In genomic region chr16:46789499-46790414, GRCh38 we compare ENCODE assay signal across 7 cellular contexts. TPM values are rescaled to one million over a fixed set of nuclear protein-coding genes. Genes with fewer than 3 reads are reported as not detected.
DNase-seq lines count a peak whose midpoint lies in the region; ATAC-seq and TF ChIP-seq lines count a peak whose summit lies in the region.

No MANE protein-coding gene starts in this region.

- peak overlapping the region; percentile 61 for H3K4me3 Mint-ChIP-seq in endodermal cell

- peaks cover 13% of the 10 kb centered on the region for H3K36me3 Mint-ChIP-seq in endodermal cell (ENCODE audit: low read depth)

- ATAC-seq in GM18517 (IDR thresholded peaks at IDR 0.05; ENCODE audit: unreplicated experiment) (peak; percentile 64), HG02870 (IDR thresholded peaks at IDR 0.05; ENCODE audit: unreplicated experiment) (peak; percentile 81)

- peaks cover 42% of the 10 kb centered on the region for H3K9me3 Mint-ChIP-seq in endodermal cell

- 65% methylated on average over 28 to 37 of the region's 43 CpGs for WGBS in endodermal cell (ENCODE audit: insufficient coverage in 1 of 2, insufficient read length in 1 of 2), 2 experiments

- no peak overlapping the region for H3K27ac ChIP-seq in endodermal cell (ENCODE audit: low read depth, low read length)

- peak overlapping the region; percentile 85 for H3K27ac Mint-ChIP-seq in endodermal cell

- no peak for TF ChIP-seq CTCF in endodermal cell (conservative IDR thresholded peaks at IDR 0.05)

- peaks cover 5% of the 10 kb centered on the region for H3K36me3 ChIP-seq in endodermal cell (ENCODE audit: control insufficient read depth, insufficient read depth, low read length)

- H3K9ac ChIP-seq in endodermal cell (ENCODE audit: extremely low read depth, low read length, poor library complexity, severe bottlenecking) = no peak overlapping the region

- H3K27me3 Mint-ChIP-seq in endodermal cell (ENCODE audit: insufficient read depth) = no peaks in the 10 kb centered on the region

- peaks cover 19% of the 10 kb centered on the region for H3K4me1 Mint-ChIP-seq in endodermal cell

- H3K4me3 ChIP-seq in endodermal cell (ENCODE audit: low read length) = no peak overlapping the region
- H3K4me3 ChIP-seq in mononuclear cell (ENCODE audit: low read length) = peak overlapping the region; percentile 58

- H3K27me3 ChIP-seq in endodermal cell (ENCODE audit: control insufficient read depth, insufficient read depth, low read length, poor library complexity, severe bottlenecking) (no peaks in the 10 kb centered on the region), mononuclear cell (ENCODE audit: insufficient read depth, low read length) (no peaks in the 10 kb centered on the region)

- H3K9me3 ChIP-seq in endodermal cell (ENCODE audit: control insufficient read depth, low read length) = peaks cover 35% of the 10 kb centered on the region
- peaks cover 14% of the 10 kb centered on the region for H3K9me3 ChIP-seq in mononuclear cell (ENCODE audit: low read depth, low read length)

- DNase-seq in NCI-H69 (lab: John Stamatoyannopoulos, UW) (peak; percentile 80), endodermal cell (peak; percentile 94)
- DNase-seq in activated CD8-positive, alpha-beta memory T cell treated with anti-CD3 and anti-CD28 coated beads, Interleukin-2, amount 50 U/mL, for 24 hours (ENCODE audit: extremely low read depth) = peak; percentile 57
- DNase-seq in stimulated activated CD8-positive, alpha-beta memory T cell treated with anti-CD3 and anti-CD28 coated beads, Interleukin-15, amount 100 ng/mL, for 48 hours (ENCODE audit: low read depth in 2 of 2) = peak; percentile 66

- H3K4me1 ChIP-seq in endodermal cell (ENCODE audit: control insufficient read depth, insufficient read depth, low read length) = peaks cover 7% of the 10 kb centered on the region
- H3K4me1 ChIP-seq in mononuclear cell (ENCODE audit: insufficient read depth, low read length) = peaks cover 30% of the 10 kb centered on the region

RNA-seq across cellular contexts. Expression of gene C16orf87, which starts 41.2 kb away (rescaled TPM):
- total RNA-seq in endodermal cell = 10 to 100 TPM; 20.6 to 22.7 TPM
- polyA plus RNA-seq in endodermal cell (2013, experiment 1 of 2) = 28.8 TPM
- 28.6 TPM for polyA plus RNA-seq in endodermal cell (2013, experiment 2 of 2)
- 30.4 TPM for total RNA-seq in mononuclear cell

RNA-seq across cellular contexts. Expression of gene MYLK3, which starts 41.6 kb away (rescaled TPM):
- total RNA-seq in endodermal cell (1 to 10 TPM; 2.3 to 4.0 TPM), mononuclear cell (0.10 TPM)
- polyA plus RNA-seq in endodermal cell (2013, experiment 1 of 2) = 1.1 TPM
- polyA plus RNA-seq in endodermal cell (2013, experiment 2 of 2) = 0.95 TPM
